Comparison of ENCODE assay signal across 1 cellular context in genomic region chr12:24228980-24229730, GRCh38.
TF ChIP-seq lines count a peak whose summit lies in the region.

No MANE protein-coding gene starts in this region.

TF ChIP-seq in K562, 482 proteins besides CTCF, POLR2A, EP300 and RAD21 (continued from another document):
- TF ChIP-seq, protein P1, sequence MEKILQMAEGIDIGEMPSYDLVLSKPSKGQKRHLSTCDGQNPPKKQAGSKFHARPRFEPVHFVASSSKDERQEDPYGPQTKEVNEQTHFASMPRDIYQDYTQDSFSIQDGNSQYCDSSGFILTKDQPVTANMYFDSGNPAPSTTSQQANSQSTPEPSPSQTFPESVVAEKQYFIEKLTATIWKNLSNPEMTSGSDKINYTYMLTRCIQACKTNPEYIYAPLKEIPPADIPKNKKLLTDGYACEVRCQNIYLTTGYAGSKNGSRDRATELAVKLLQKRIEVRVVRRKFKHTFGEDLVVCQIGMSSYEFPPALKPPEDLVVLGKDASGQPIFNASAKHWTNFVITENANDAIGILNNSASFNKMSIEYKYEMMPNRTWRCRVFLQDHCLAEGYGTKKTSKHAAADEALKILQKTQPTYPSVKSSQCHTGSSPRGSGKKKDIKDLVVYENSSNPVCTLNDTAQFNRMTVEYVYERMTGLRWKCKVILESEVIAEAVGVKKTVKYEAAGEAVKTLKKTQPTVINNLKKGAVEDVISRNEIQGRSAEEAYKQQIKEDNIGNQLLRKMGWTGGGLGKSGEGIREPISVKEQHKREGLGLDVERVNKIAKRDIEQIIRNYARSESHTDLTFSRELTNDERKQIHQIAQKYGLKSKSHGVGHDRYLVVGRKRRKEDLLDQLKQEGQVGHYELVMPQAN (IDR thresholded peaks at IDR 0.05; ENCODE audit: borderline replicate concordance), result no peak
- TF ChIP-seq ETV5 (CRISPR knock-in tag; IDR thresholded peaks at IDR 0.05; ENCODE audit: low read depth), result no peak
- TF ChIP-seq, protein P2, sequence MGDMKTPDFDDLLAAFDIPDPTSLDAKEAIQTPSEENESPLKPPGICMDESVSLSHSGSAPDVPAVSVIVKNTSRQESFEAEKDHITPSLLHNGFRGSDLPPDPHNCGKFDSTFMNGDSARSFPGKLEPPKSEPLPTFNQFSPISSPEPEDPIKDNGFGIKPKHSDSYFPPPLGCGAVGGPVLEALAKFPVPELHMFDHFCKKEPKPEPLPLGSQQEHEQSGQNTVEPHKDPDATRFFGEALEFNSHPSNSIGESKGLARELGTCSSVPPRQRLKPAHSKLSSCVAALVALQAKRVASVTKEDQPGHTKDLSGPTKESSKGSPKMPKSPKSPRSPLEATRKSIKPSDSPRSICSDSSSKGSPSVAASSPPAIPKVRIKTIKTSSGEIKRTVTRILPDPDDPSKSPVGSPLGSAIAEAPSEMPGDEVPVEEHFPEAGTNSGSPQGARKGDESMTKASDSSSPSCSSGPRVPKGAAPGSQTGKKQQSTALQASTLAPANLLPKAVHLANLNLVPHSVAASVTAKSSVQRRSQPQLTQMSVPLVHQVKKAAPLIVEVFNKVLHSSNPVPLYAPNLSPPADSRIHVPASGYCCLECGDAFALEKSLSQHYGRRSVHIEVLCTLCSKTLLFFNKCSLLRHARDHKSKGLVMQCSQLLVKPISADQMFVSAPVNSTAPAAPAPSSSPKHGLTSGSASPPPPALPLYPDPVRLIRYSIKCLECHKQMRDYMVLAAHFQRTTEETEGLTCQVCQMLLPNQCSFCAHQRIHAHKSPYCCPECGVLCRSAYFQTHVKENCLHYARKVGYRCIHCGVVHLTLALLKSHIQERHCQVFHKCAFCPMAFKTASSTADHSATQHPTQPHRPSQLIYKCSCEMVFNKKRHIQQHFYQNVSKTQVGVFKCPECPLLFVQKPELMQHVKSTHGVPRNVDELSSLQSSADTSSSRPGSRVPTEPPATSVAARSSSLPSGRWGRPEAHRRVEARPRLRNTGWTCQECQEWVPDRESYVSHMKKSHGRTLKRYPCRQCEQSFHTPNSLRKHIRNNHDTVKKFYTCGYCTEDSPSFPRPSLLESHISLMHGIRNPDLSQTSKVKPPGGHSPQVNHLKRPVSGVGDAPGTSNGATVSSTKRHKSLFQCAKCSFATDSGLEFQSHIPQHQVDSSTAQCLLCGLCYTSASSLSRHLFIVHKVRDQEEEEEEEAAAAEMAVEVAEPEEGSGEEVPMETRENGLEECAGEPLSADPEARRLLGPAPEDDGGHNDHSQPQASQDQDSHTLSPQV (IDR thresholded peaks at IDR 0.05), result no peak
- TF ChIP-seq MEIS2 (IDR thresholded peaks at IDR 0.05; ENCODE audit: partially characterized antibody), result no peak
- TF ChIP-seq ADNP (tag; IDR thresholded peaks at IDR 0.05), result no peak
- no peak for TF ChIP-seq ZNF561 (CRISPR knock-in tag; conservative IDR thresholded peaks at IDR 0.05)
- no peak for TF ChIP-seq ZNF830 (CRISPR knock-in tag; IDR thresholded peaks at IDR 0.05)
- TF ChIP-seq, protein P3, sequence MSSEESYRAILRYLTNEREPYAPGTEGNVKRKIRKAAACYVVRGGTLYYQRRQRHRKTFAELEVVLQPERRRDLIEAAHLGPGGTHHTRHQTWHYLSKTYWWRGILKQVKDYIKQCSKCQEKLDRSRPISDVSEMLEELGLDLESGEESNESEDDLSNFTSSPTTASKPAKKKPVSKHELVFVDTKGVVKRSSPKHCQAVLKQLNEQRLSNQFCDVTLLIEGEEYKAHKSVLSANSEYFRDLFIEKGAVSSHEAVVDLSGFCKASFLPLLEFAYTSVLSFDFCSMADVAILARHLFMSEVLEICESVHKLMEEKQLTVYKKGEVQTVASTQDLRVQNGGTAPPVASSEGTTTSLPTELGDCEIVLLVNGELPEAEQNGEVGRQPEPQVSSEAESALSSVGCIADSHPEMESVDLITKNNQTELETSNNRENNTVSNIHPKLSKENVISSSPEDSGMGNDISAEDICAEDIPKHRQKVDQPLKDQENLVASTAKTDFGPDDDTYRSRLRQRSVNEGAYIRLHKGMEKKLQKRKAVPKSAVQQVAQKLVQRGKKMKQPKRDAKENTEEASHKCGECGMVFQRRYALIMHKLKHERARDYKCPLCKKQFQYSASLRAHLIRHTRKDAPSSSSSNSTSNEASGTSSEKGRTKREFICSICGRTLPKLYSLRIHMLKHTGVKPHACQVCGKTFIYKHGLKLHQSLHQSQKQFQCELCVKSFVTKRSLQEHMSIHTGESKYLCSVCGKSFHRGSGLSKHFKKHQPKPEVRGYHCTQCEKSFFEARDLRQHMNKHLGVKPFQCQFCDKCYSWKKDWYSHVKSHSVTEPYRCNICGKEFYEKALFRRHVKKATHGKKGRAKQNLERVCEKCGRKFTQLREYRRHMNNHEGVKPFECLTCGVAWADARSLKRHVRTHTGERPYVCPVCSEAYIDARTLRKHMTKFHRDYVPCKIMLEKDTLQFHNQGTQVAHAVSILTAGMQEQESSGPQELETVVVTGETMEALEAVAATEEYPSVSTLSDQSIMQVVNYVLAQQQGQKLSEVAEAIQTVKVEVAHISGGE (CRISPR knock-in tag; IDR thresholded peaks at IDR 0.05), result no peak
- TF ChIP-seq XRCC4 (IDR thresholded peaks at IDR 0.05; ENCODE audit: extremely low read depth, insufficient read depth, insufficient read length), result no peak
- no peak for TF ChIP-seq PCBP2 (IDR thresholded peaks at IDR 0.05; ENCODE audit: low read depth, low read length, poor library complexity, severe bottlenecking)
- no peak for TF ChIP-seq HDAC3 (IDR thresholded peaks at IDR 0.05; ENCODE audit: borderline replicate concordance, partially characterized antibody)
- TF ChIP-seq TAF7 (tag; IDR thresholded peaks at IDR 0.05), result no peak
- TF ChIP-seq, protein P4, sequence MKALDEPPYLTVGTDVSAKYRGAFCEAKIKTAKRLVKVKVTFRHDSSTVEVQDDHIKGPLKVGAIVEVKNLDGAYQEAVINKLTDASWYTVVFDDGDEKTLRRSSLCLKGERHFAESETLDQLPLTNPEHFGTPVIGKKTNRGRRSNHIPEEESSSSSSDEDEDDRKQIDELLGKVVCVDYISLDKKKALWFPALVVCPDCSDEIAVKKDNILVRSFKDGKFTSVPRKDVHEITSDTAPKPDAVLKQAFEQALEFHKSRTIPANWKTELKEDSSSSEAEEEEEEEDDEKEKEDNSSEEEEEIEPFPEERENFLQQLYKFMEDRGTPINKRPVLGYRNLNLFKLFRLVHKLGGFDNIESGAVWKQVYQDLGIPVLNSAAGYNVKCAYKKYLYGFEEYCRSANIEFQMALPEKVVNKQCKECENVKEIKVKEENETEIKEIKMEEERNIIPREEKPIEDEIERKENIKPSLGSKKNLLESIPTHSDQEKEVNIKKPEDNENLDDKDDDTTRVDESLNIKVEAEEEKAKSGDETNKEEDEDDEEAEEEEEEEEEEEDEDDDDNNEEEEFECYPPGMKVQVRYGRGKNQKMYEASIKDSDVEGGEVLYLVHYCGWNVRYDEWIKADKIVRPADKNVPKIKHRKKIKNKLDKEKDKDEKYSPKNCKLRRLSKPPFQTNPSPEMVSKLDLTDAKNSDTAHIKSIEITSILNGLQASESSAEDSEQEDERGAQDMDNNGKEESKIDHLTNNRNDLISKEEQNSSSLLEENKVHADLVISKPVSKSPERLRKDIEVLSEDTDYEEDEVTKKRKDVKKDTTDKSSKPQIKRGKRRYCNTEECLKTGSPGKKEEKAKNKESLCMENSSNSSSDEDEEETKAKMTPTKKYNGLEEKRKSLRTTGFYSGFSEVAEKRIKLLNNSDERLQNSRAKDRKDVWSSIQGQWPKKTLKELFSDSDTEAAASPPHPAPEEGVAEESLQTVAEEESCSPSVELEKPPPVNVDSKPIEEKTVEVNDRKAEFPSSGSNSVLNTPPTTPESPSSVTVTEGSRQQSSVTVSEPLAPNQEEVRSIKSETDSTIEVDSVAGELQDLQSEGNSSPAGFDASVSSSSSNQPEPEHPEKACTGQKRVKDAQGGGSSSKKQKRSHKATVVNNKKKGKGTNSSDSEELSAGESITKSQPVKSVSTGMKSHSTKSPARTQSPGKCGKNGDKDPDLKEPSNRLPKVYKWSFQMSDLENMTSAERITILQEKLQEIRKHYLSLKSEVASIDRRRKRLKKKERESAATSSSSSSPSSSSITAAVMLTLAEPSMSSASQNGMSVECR (CRISPR knock-in tag; IDR thresholded peaks at IDR 0.05), result no peak
- TF ChIP-seq PRPF4 (IDR thresholded peaks at IDR 0.05; ENCODE audit: insufficient read depth, low read depth, low read length, poor library complexity, severe bottlenecking), result no peak
- no peak for TF ChIP-seq SAFB2 (IDR thresholded peaks at IDR 0.05; ENCODE audit: borderline replicate concordance, low read depth, low read length, severe bottlenecking)
- TF ChIP-seq SNAPC5 (CRISPR knock-in tag; IDR thresholded peaks at IDR 0.05), result no peak
- no peak for TF ChIP-seq HSF4 (CRISPR knock-in tag; IDR thresholded peaks at IDR 0.05; ENCODE audit: borderline replicate concordance)
- TF ChIP-seq MBD1 (CRISPR knock-in tag; IDR thresholded peaks at IDR 0.05), result no peak
